ENCODE assay signal across 22 cellular contexts in genomic region chr17:78234261-78234865, GRCh38. TPM values are rescaled to one million over a fixed set of nuclear protein-coding genes. Genes with fewer than 3 reads are reported as not detected.
"Had no signal": no experiment of that assay in that cellular context is flagged by ENCODE, and none has a peak within 500 bp of the region (broad histone marks: within the 10 kb centered on the region; RNA-seq: fewer than 3 reads in every experiment).

No MANE protein-coding gene starts in this region.

- H2AFZ ChIP-seq: hepatocyte had no signal

- H3K4me3 Mint-ChIP-seq: activated B cell treated with CpG ODN at 0.5 μM for 24 hours; activated CD8-positive, alpha-beta T cell treated with anti-CD3 and anti-CD28 coated beads for 36 hours; dendritic cell treated with granulocyte-macrophage colony-stimulating factor and Interleukin-4, amounts not matched to agents 40 ng/mL and 50 ng/mL, for 4 days had no signal

- ATAC-seq: activated CD8-positive, alpha-beta T cell treated with anti-CD3 and anti-CD28 coated beads for 36 hours had no signal

- H3K36me3 ChIP-seq: ascending aorta, esophagus squamous epithelium, tibial nerve had no signal

- H3K4me3 ChIP-seq: ascending aorta, esophagus squamous epithelium, hepatocyte, tibial nerve had no signal

- DNase-seq: activated B cell treated with CpG ODN at 0.5 μM for 24 hours; activated CD4-positive, alpha-beta T cell treated with anti-CD3 and anti-CD28 coated beads for 4 hours; activated CD8-positive, alpha-beta T cell treated with anti-CD3 and anti-CD28 coated beads for 36 hours; activated effector memory CD4-positive, alpha-beta T cell treated with Interleukin-2 at 50 U/mL for 16 hours; activated naive CD4-positive, alpha-beta T cell treated with anti-CD3 and anti-CD28 coated beads, Interleukin-2, amount 50 U/mL, for 16 hours; activated T-cell treated with anti-CD3 and anti-CD28 coated beads, Interleukin-2, amount 50 U/mL, for 48 hours; cerebellar nuclear complex; effector memory CD4-positive, alpha-beta T cell; esophagus squamous epithelium; stimulated activated CD4-positive, alpha-beta T cell treated with anti-CD3 and anti-CD28 coated beads, Interleukin-12 subunit alpha, Interleukin-12 subunit beta, amount 100 ng/mL, for 4 hours; stimulated activated CD4-positive, alpha-beta T cell treated with anti-CD3 and anti-CD28 coated beads, Interleukin-2, amount 100 ng/mL, for 24 hours; stimulated activated naive CD4-positive, alpha-beta T cell treated with Interleukin-2 at 50 U/mL for 16 hours; T-helper 2 cell had no signal

- H3K79me2 ChIP-seq: hepatocyte had no signal

- H3K9me3 ChIP-seq: ascending aorta, esophagus squamous epithelium, tibial nerve had no signal

- H3K27ac ChIP-seq: ascending aorta, esophagus squamous epithelium, hepatocyte, tibial nerve had no signal

- H3K9me3 Mint-ChIP-seq: activated B cell treated with CpG ODN at 0.5 μM for 24 hours; activated CD8-positive, alpha-beta T cell treated with anti-CD3 and anti-CD28 coated beads for 36 hours; dendritic cell treated with granulocyte-macrophage colony-stimulating factor and Interleukin-4, amounts not matched to agents 40 ng/mL and 50 ng/mL, for 4 days; nephron had no signal

- H3K27ac Mint-ChIP-seq: activated B cell treated with CpG ODN at 0.5 μM for 24 hours; activated CD8-positive, alpha-beta T cell treated with anti-CD3 and anti-CD28 coated beads for 36 hours; dendritic cell treated with granulocyte-macrophage colony-stimulating factor and Interleukin-4, amounts not matched to agents 40 ng/mL and 50 ng/mL, for 4 days had no signal

- H3K4me1 ChIP-seq: ascending aorta had no signal

- H3K4me2 ChIP-seq: hepatocyte had no signal

RNA-seq across cellular contexts. Expression of gene TMEM235, which starts 2.9 kb away (rescaled TPM):
- total RNA-seq: activated B cell treated with CpG ODN at 0.5 μM for 24 hours; activated CD8-positive, alpha-beta T cell treated with anti-CD3 and anti-CD28 coated beads for 36 hours; ascending aorta; left lobe of liver; occipital lobe; posterior vena cava; subcutaneous adipose tissue; tibial nerve had no signal

RNA-seq across cellular contexts. Expression of gene TK1, which starts 47.5 kb away (rescaled TPM):
- total RNA-seq: ascending aorta had no signal
